ENCODE assay signal across 1 cellular context in the genomic region with DNA sequence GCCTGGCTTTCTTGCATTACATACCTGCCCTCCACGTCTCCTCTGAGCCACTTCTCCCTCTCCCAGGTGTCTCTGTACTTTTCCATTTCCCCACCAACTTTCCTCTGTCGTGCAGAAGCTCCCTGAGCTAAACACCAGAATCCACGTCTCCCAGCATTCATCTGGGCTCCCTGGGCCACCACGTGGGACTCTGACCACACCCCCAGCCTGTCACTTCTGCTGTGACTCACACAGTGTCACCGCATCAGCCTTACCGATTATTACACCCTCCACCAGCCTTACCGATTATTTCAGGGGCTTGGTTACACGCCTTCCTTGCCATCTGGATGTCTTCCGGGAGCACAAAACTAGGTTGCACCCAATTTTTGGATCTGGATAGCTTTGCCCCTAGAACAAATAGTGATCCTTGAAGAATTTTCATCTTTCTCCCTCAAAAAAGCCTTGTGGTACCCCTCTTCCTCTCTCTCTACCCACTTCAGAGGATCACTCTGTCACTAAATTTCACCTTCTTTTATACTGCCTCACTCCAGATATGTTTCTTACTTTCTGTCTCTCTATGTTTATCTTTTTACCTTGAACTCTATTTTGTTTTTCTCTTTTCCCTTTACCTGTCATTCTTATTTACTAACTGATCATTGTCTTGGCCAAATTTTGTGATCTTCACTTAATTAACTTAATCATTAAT.
TF ChIP-seq lines count a peak whose summit lies in the region.

No MANE protein-coding gene starts in this region.

TF ChIP-seq in K562, 482 proteins besides CTCF, POLR2A, EP300 and RAD21 (continued from another document):
- TF ChIP-seq ETV1 (tag; conservative IDR thresholded peaks at IDR 0.05; ENCODE audit: low read depth) (no peak), RBM34 (IDR thresholded peaks at IDR 0.05; ENCODE audit: borderline replicate concordance, insufficient read depth, low read length) (no peak), RBM17 (IDR thresholded peaks at IDR 0.05; ENCODE audit: borderline replicate concordance, low read depth, low read length) (no peak), ZNF830 (CRISPR knock-in tag; IDR thresholded peaks at IDR 0.05) (no peak), CBFA2T2 (conservative IDR thresholded peaks at IDR 0.05) (0 out of 2 replicates have a peak, but pooled peaks have one; percentile 15), NR1H2 (CRISPR knock-in tag; IDR thresholded peaks at IDR 0.05) (no peak), ZNF764 (CRISPR knock-in tag; IDR thresholded peaks at IDR 0.05; ENCODE audit: low read depth) (no peak), TAL1 (IDR thresholded peaks at IDR 0.05) (no peak), ZNF253 (CRISPR knock-in tag; conservative IDR thresholded peaks at IDR 0.05) (no peak), XRCC5 (IDR thresholded peaks at IDR 0.05; ENCODE audit: low read depth, low read length) (no peak), CREB1 (IDR thresholded peaks at IDR 0.05) (0 out of 2 replicates have a peak, but pooled peaks have one; percentile 15), CREB1 (CRISPR knock-in tag; IDR thresholded peaks at IDR 0.05) (no peak)
- TF ChIP-seq, protein P1, sequence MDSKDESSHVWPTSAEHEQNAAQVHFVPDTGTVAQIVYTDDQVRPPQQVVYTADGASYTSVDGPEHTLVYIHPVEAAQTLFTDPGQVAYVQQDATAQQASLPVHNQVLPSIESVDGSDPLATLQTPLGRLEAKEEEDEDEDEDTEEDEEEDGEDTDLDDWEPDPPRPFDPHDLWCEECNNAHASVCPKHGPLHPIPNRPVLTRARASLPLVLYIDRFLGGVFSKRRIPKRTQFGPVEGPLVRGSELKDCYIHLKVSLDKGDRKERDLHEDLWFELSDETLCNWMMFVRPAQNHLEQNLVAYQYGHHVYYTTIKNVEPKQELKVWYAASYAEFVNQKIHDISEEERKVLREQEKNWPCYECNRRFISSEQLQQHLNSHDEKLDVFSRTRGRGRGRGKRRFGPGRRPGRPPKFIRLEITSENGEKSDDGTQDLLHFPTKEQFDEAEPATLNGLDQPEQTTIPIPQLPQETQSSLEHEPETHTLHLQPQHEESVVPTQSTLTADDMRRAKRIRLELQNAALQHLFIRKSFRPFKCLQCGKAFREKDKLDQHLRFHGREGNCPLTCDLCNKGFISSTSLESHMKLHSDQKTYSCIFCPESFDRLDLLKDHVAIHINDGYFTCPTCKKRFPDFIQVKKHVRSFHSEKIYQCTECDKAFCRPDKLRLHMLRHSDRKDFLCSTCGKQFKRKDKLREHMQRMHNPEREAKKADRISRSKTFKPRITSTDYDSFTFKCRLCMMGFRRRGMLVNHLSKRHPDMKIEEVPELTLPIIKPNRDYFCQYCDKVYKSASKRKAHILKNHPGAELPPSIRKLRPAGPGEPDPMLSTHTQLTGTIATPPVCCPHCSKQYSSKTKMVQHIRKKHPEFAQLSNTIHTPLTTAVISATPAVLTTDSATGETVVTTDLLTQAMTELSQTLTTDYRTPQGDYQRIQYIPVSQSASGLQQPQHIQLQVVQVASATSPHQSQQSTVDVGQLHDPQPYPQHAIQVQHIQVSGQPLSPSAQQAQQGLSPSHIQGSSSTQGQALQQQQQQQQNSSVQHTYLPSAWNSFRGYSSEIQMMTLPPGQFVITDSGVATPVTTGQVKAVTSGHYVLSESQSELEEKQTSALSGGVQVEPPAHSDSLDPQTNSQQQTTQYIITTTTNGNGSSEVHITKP (IDR thresholded peaks at IDR 0.05; ENCODE audit: partially characterized antibody), result no peak
- TF ChIP-seq, protein P2, sequence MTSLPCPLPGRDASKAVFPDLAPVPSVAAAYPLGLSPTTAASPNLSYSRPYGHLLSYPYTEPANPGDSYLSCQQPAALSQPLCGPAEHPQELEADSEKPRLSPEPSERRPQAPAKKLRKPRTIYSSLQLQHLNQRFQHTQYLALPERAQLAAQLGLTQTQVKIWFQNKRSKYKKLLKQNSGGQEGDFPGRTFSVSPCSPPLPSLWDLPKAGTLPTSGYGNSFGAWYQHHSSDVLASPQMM (CRISPR knock-in tag; IDR thresholded peaks at IDR 0.05), result no peak
- TF ChIP-seq, protein P3, sequence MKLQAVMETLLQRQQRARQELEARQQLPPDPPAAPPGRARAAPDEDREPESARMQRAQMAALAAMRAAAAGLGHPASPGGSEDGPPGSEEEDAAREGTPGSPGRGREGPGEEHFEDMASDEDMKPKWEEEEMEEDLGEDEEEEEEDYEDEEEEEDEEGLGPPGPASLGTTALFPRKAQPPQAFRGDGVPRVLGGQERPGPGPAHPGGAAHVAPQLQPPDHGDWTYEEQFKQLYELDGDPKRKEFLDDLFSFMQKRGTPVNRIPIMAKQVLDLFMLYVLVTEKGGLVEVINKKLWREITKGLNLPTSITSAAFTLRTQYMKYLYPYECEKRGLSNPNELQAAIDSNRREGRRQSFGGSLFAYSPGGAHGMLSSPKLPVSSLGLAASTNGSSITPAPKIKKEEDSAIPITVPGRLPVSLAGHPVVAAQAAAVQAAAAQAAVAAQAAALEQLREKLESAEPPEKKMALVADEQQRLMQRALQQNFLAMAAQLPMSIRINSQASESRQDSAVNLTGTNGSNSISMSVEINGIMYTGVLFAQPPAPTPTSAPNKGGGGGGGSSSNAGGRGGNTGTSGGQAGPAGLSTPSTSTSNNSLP (IDR thresholded peaks at IDR 0.05; ENCODE audit: borderline replicate concordance, low read depth, low read length), result no peak
